In the genomic region with DNA sequence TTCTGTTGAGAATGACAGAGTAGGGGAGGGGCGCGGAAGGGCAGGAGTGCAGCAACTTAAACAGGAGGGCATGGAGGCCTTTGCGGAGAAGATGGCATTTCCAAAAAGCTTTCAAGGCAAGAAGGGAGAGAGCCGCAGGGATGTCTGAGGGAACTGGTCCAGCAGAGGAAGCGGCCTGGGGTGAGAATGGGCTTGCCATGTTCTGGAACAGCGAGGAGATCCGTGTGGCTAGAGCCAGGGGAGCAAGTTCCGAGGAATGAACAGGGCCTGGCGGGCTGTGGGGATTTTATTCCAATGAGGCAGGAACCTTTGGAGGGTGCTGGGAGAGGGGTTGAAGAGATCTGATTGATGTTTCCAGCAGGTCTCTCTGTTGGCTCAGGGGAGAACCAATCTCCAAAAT, we compare ENCODE assay signal across 19 cellular contexts.
DNase-seq lines count a peak whose midpoint lies in the region; ATAC-seq, FAIRE-seq and TF ChIP-seq lines count a peak whose summit lies in the region.
"Had no signal": no experiment of that assay in that cellular context is flagged by ENCODE, and none has a peak within 500 bp of the region (broad histone marks: within the 10 kb centered on the region; RNA-seq: fewer than 3 reads in every experiment).

No MANE protein-coding gene starts in this region.

- WGBS in HepG2 (ENCODE audit: low lambda C conversion rate): 64% methylated on average over 9 of the region's 9 CpGs
- WGBS in right lobe of liver (ENCODE audit: insufficient coverage, low coverage, low lambda C conversion rate, missing lambda C conversion rate): 95% methylated on average over 6 of the region's 9 CpGs

- intact Hi-C loops in HepG2 (cut with micrococcal nuclease; ENCODE audit: unreplicated experiment): no loop called here
- intact Hi-C loops in right lobe of liver (cut with DNase I): no loop called here
- intact Hi-C loops in dorsolateral prefrontal cortex (cut with DNase I): loop anchor here in 1 of 2 donors (10.0 kb wide), 1 partner anchor 53 kb away; no protein-coding TSS in a partner anchor

- H3K27ac ChIP-seq in HepG2 (ENCODE audit: extremely low read length, insufficient read depth, low read length) (no peak overlapping the region), right lobe of liver (no peak overlapping the region), dorsolateral prefrontal cortex (peak overlapping the region in 36 of 59 donors; percentile 8 to 100 (median 73))
- H3K27ac ChIP-seq: C4-2B had no signal

- no peaks in the 10 kb centered on the region for H3K9me3 Mint-ChIP-seq in activated T-helper 17 cell treated with anti-CD3 and anti-CD28 coated beads, Interleukin-2, amount 50 U/mL, for 72 hours
- no peaks in the 10 kb centered on the region for H3K9me3 Mint-ChIP-seq in stimulated activated memory B cell treated with anti-CD40 and anti-IgM and Interleukin-4, amounts not matched to agents 10 μg/mL and 1 μg/mL and 100 μg/mL, for 72 hours
- H3K9me3 Mint-ChIP-seq: IgD-negative memory B cell had no signal

- DNase-seq in HepG2 (ENCODE audit: low spot score): no peak
- DNase-seq in right lobe of liver: no peak
- no peak for DNase-seq in dorsolateral prefrontal cortex
- DNase-seq in nucleus accumbens (lab: John Stamatoyannopoulos, UW): no peak
- DNase-seq: COR-L47, Kasumi-1, MM.1S, NCI-H1092 treated with DMSO at 0.1 percent for 48 hours, NCI-H1694, NCI-H524 had no signal

- H3K27me3 Mint-ChIP-seq in activated T-helper 17 cell treated with anti-CD3 and anti-CD28 coated beads, Interleukin-2, amount 50 U/mL, for 72 hours: no peaks in the 10 kb centered on the region
- H3K27me3 Mint-ChIP-seq in stimulated activated memory B cell treated with anti-CD40 and anti-IgM and Interleukin-4, amounts not matched to agents 10 μg/mL and 1 μg/mL and 100 μg/mL, for 72 hours: no peaks in the 10 kb centered on the region
- H3K27me3 Mint-ChIP-seq: IgD-negative memory B cell had no signal

- in situ Hi-C loops in HepG2 (cut with HindIII; ENCODE audit: extremely low pct_ligation_motif_present, low pct_unique_long_range_greater_than_20kb): no loop called here

- TF ChIP-seq RAD21 in HepG2 (CRISPR knock-in tag; IDR thresholded peaks at IDR 0.05): no peak

- H3K27me3 ChIP-seq in HepG2 (ENCODE audit: control insufficient read depth in 1 of 2, insufficient read depth in 2 of 2, low read length in 2 of 2) (peaks cover 8 to 40% of the 10 kb centered on the region in 2 experiments; a peak in 4 of 5 replicates), right lobe of liver (no peaks in the 10 kb centered on the region), dorsolateral prefrontal cortex (no peaks in the 10 kb centered on the region)

- H3K4me3 ChIP-seq in HepG2 (replicated peaks in 1 of 3; ENCODE audit: insufficient read depth in 1 of 3, low read depth in 2 of 3, low read length in 3 of 3) (no peak overlapping the region), right lobe of liver (no peak overlapping the region), dorsolateral prefrontal cortex (no peak overlapping the region)

- ATAC-seq in HepG2 (no peak), right lobe of liver (no peak), HG03196 (IDR thresholded peaks at IDR 0.05; ENCODE audit: unreplicated experiment) (no peak), HG02588 (IDR thresholded peaks at IDR 0.05; ENCODE audit: unreplicated experiment) (no peak)
- ATAC-seq in activated T-helper 17 cell treated with anti-CD3 and anti-CD28 coated beads, Interleukin-2, amount 50 U/mL, for 72 hours (replicated peaks): no peak
- ATAC-seq in stimulated activated memory B cell treated with anti-CD40 and anti-IgM and Interleukin-4, amounts not matched to agents 10 μg/mL and 1 μg/mL and 100 μg/mL, for 72 hours: no peak
- ATAC-seq: Panc1 had no signal

- BruUV-seq in HepG2 (replicated peaks; lab: Mats Ljungman, UMichigan): no TSS peak

- POLR2A ChIA-PET in HepG2 (lab: Yijun Ruan, JAX): no interaction called here

- H3K36me3 ChIP-seq in HepG2 (replicated peaks in 1 of 2; ENCODE audit: control insufficient read depth in 1 of 2, insufficient read depth in 2 of 2, low read length in 2 of 2) (no peaks in the 10 kb centered on the region), right lobe of liver (no peaks in the 10 kb centered on the region)

- H2AFZ ChIP-seq in HepG2 (ENCODE audit: low read length): no peak overlapping the region

- TF ChIP-seq EP300 in HepG2 (IDR thresholded peaks at IDR 0.05; ENCODE audit: low read depth in 2 of 2, low read length in 2 of 2): no peak
- TF ChIP-seq EP300 in HepG2 (CRISPR knock-in tag; IDR thresholded peaks at IDR 0.05; ENCODE audit: borderline replicate concordance): no peak

- FAIRE-seq in HepG2 (lab: Jason Lieb, UNC): no peak
- FAIRE-seq: GM19239, H54 had no signal

- H3K4me3 Mint-ChIP-seq in activated T-helper 17 cell treated with anti-CD3 and anti-CD28 coated beads, Interleukin-2, amount 50 U/mL, for 72 hours: no peak overlapping the region
- no peak overlapping the region for H3K4me3 Mint-ChIP-seq in stimulated activated memory B cell treated with anti-CD40 and anti-IgM and Interleukin-4, amounts not matched to agents 10 μg/mL and 1 μg/mL and 100 μg/mL, for 72 hours

- H3K36me3 Mint-ChIP-seq in activated T-helper 17 cell treated with anti-CD3 and anti-CD28 coated beads, Interleukin-2, amount 50 U/mL, for 72 hours (ENCODE audit: low read depth): peaks cover 98% of the 10 kb centered on the region
- H3K36me3 Mint-ChIP-seq in stimulated activated memory B cell treated with anti-CD40 and anti-IgM and Interleukin-4, amounts not matched to agents 10 μg/mL and 1 μg/mL and 100 μg/mL, for 72 hours: peaks cover 51% of the 10 kb centered on the region

- no peak overlapping the region for H3K9ac ChIP-seq in HepG2 (ENCODE audit: insufficient read depth, low read depth, low read length)

- H3K4me2 ChIP-seq in HepG2 (ENCODE audit: low read depth, low read length): no peak overlapping the region

- CTCF ChIA-PET in HepG2 (lab: Yijun Ruan, JAX; ENCODE audit: low intra/inter-chr PET ratio, low total read pairs): no interaction called here

- H3K9me3 ChIP-seq in HepG2 (ENCODE audit: low read length) (no peaks in the 10 kb centered on the region), right lobe of liver (no peaks in the 10 kb centered on the region)

- H3K27ac Mint-ChIP-seq in activated T-helper 17 cell treated with anti-CD3 and anti-CD28 coated beads, Interleukin-2, amount 50 U/mL, for 72 hours: peak overlapping the region; percentile 71
- H3K27ac Mint-ChIP-seq in stimulated activated memory B cell treated with anti-CD40 and anti-IgM and Interleukin-4, amounts not matched to agents 10 μg/mL and 1 μg/mL and 100 μg/mL, for 72 hours: peak overlapping the region; percentile 94

- H3K4me1 Mint-ChIP-seq in activated T-helper 17 cell treated with anti-CD3 and anti-CD28 coated beads, Interleukin-2, amount 50 U/mL, for 72 hours: peaks cover 53% of the 10 kb centered on the region
- peaks cover 68% of the 10 kb centered on the region for H3K4me1 Mint-ChIP-seq in stimulated activated memory B cell treated with anti-CD40 and anti-IgM and Interleukin-4, amounts not matched to agents 10 μg/mL and 1 μg/mL and 100 μg/mL, for 72 hours

- H3K79me2 ChIP-seq in HepG2 (ENCODE audit: insufficient read depth, low read length): no peaks in the 10 kb centered on the region

- TF ChIP-seq POLR2A in HepG2 (IDR thresholded peaks at IDR 0.05; ENCODE audit: insufficient read depth in 1 of 2, low read depth in 2 of 2, low read length in 2 of 2): no peak
- TF ChIP-seq POLR2A in right lobe of liver (IDR thresholded peaks at IDR 0.05): no peak

- H3K4me1 ChIP-seq in HepG2 (ENCODE audit: insufficient read depth, low read length): peaks cover 26% of the 10 kb centered on the region
- no peaks in the 10 kb centered on the region for H3K4me1 ChIP-seq in right lobe of liver

- TF ChIP-seq CTCF in HepG2 (CRISPR knock-in tag; IDR thresholded peaks at IDR 0.05): no peak
- TF ChIP-seq CTCF in right lobe of liver (IDR thresholded peaks at IDR 0.05): no peak
- no peak for TF ChIP-seq CTCF in dorsolateral prefrontal cortex (IDR thresholded peaks at IDR 0.05 in 54 of 56, conservative IDR thresholded peaks at IDR 0.05 in 2 of 56; ENCODE audit: low read depth in 1 of 56, partially characterized antibody in 56 of 56)

- no peaks in the 10 kb centered on the region for H4K20me1 ChIP-seq in HepG2 (ENCODE audit: insufficient read depth, low read length)

TF ChIP-seq in HepG2, 621 proteins besides CTCF, POLR2A, EP300 and RAD21:
- TF ChIP-seq ZNF7 (CRISPR knock-in tag; IDR thresholded peaks at IDR 0.05): no peak
- TF ChIP-seq TEAD2 (CRISPR knock-in tag; IDR thresholded peaks at IDR 0.05): 0 out of 2 replicates have a peak, but pooled peaks have one; percentile 31

Comparison
In these comparisons a context has a peak if more than half of its experiments do, and no peak if none do; other contexts are left out.
1. H3K27ac ChIP-seq: peak in dorsolateral prefrontal cortex (36 of 59); none in HepG2 (single experiment) and right lobe of liver (0 of 3).